In the genomic region with DNA sequence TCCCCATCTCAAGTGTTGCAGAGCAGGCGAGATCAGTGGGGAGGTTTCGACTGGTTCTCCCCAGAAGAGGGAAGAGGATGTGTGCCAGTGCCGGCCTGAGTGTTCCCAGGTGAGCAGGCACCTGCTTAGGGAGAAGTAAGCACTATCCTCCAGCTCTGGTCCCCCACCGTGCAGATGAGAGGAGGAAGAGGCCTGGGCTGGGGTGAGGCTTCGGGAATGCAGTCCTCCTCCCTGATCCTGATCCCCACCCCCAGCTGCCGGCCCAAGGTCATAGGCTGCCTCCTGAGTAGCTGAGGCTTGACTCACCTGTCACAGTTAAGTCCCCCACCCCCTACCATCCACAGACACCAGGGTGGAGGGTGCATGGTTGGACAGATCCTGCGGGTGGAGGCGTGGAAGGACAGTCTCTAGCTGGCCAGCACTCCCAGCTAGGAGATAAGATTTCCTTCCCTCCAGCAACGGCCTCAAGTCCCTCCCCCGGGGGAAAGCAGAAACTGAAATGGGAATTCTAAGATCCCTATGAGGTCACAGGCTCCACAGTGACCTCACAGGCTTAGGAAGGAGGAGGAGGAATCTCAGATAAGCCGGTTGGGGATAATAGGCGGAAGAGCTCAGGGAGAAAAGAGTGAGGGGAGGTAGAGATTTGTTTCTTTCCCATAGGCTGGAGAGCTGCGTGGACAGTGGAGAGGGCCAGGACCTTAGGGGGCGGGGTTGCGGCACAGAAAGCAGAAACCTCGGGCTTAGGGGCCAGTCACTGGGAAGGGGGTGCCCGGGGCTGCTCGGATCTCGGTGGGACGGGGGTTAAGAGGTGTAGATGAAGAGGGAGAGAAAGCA, we compare ENCODE assay signal across 8 cellular contexts. TPM values are rescaled to one million over a fixed set of nuclear protein-coding genes. Genes with fewer than 3 reads are reported as not detected.
DNase-seq lines count a peak whose midpoint lies in the region; ATAC-seq, FAIRE-seq and TF ChIP-seq lines count a peak whose summit lies in the region.

No MANE protein-coding gene starts in this region.

- no peak for ATAC-seq in GM19455 (IDR thresholded peaks at IDR 0.05; ENCODE audit: unreplicated experiment)

- H3K9ac ChIP-seq in adipocyte (ENCODE audit: low read length): peak overlapping the region; percentile 96

- peaks cover 25% of the 10 kb centered on the region for H3K36me3 ChIP-seq in adipocyte (ENCODE audit: control insufficient read depth, insufficient read depth, low read length, severe bottlenecking)

- TF ChIP-seq CTCF in D721Med (IDR thresholded peaks at IDR 0.05; ENCODE audit: insufficient read depth, missing control alignments): no peak

- no peaks in the 10 kb centered on the region for H3K9me3 ChIP-seq in adipocyte (ENCODE audit: control insufficient read depth, low read length)

- peaks cover 20% of the 10 kb centered on the region for H3K4me1 ChIP-seq in adipocyte (ENCODE audit: control insufficient read depth, insufficient read depth, low read length)

- peak overlapping the region; percentile 93 for H3K4me3 ChIP-seq in adipocyte (ENCODE audit: low read length)

- FAIRE-seq in D721Med (lab: Jason Lieb, UNC): no peak

- no peaks in the 10 kb centered on the region for H3K27me3 ChIP-seq in adipocyte (replicated peaks; ENCODE audit: control insufficient read depth, insufficient read depth, low read length)

- peak; percentile 75 for DNase-seq in D721Med (ENCODE audit: insufficient read length, low spot score)
- peak; percentile 90 for DNase-seq in LHCN-M2 (ENCODE audit: low read depth)
- DNase-seq in adipocyte (ENCODE audit: low read depth): peak; percentile 74
- DNase-seq in hepatic stellate cell (ENCODE audit: low spot score): peak; percentile 85
- peak; percentile 51 for DNase-seq in retina
- no peak for DNase-seq in mesenteric fat pad (ENCODE audit: low spot score)
- DNase-seq in NCI-H128 (lab: John Stamatoyannopoulos, UW; ENCODE audit: unreplicated experiment): no peak

RNA-seq across cellular contexts. Expression of gene LRCH4, which starts 1.0 kb away (rescaled TPM):
- total RNA-seq in LHCN-M2 (2014; rRNA removed) (81.4 and 92.0 TPM in 2 replicates), mesenteric fat pad (41.8 TPM)
- polyA plus RNA-seq in LHCN-M2 (2012): 23.2 TPM

RNA-seq across cellular contexts. Expression of gene FBXO24, which starts 1.2 kb away (rescaled TPM):
- total RNA-seq in LHCN-M2 (2014; rRNA removed) (0.38 and 0.92 TPM in 2 replicates), mesenteric fat pad (not detected)
- polyA plus RNA-seq in LHCN-M2 (2012): 0.22 TPM

RNA-seq across cellular contexts. Expression of gene SAP25, which starts 11.2 kb away (rescaled TPM):
- 2.4 TPM in 1 of 2 replicates, not detected in the other for total RNA-seq in LHCN-M2 (2014; rRNA removed)
- not detected for polyA plus RNA-seq in LHCN-M2 (2012)
- 2.3 TPM for total RNA-seq in mesenteric fat pad

RNA-seq across cellular contexts. Expression of gene PCOLCE, which starts 17.3 kb away (rescaled TPM):
- 4.7 and 5.2 TPM in 2 replicates for total RNA-seq in LHCN-M2 (2014; rRNA removed)
- 5.1 TPM for polyA plus RNA-seq in LHCN-M2 (2012)
- total RNA-seq in mesenteric fat pad: 66.4 TPM

RNA-seq across cellular contexts. Expression of gene MOSPD3, which starts 27.4 kb away (rescaled TPM):
- total RNA-seq in LHCN-M2 (2014; rRNA removed) (15.8 and 21.5 TPM in 2 replicates), mesenteric fat pad (12.9 TPM)
- 39.9 TPM for polyA plus RNA-seq in LHCN-M2 (2012)

Comparison
In these comparisons a context has a peak if more than half of its experiments do, and no peak if none do; other contexts are left out.
1. DNase-seq: peak in D721Med (single experiment), LHCN-M2 (single experiment), adipocyte (single experiment), hepatic stellate cell (single experiment) and retina (single experiment); none in mesenteric fat pad (single experiment) and NCI-H128 (single experiment).